8 cellular contexts compared by ENCODE assay signal in the genomic region with DNA sequence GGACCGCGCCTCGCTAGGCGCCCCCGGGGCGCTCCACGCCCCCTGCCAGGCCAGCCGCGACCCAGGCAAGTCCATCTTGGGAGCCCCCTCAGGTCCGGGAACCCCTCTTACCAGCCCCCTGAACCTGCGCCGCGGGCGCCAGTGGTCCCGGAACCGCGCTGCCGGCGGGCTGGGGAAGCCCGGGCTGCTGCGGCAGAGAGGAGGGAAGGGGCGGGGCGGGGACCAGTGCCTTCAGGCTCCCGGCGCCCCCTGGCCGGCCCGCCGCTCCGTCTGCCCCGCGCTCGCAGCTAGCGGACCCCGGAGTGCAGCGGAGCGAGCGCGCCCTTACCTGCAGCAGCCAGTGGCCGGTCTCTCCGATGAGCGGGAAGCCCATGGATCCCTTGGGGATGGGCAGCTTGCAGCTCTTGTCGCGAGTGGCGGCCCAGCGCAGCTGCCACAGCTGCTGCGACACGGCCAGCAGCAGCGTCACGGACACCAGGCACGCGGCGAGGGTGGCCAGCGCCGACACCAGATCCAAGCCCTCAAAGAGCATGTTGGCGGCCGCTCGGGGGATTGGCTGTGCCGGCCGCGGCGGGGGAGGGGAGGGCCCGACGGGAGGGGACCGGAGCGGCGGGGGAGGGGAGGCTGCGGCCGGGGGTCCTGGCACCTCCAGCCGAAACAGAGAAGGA. TPM values are rescaled to one million over a fixed set of nuclear protein-coding genes. Genes with fewer than 3 reads are reported as not detected.
DNase-seq lines count a peak whose midpoint lies in the region; ATAC-seq, FAIRE-seq and TF ChIP-seq lines count a peak whose summit lies in the region.

Gene CYP26B1 (minus strand): TSS at position 560 of the 668 bp plus-strand sequence. CDS start 28 bp downstream, at position 532.

- peaks cover 3 to 25% of the 10 kb centered on the region in 2 donors for H3K4me1 ChIP-seq in kidney (ENCODE audit: control insufficient read depth in 1 of 2, insufficient read depth in 1 of 2, low read depth in 1 of 2, low read length in 2 of 2)

- TF ChIP-seq CTCF in astrocyte of the spinal cord (IDR thresholded peaks at IDR 0.05; ENCODE audit: low read depth, low read length) (no peak), kidney (IDR thresholded peaks at IDR 0.05; ENCODE audit: borderline replicate concordance, extremely low read depth, insufficient read depth) (no peak)

- in situ Hi-C loops in astrocyte of the spinal cord (cut with HindIII; ENCODE audit: low sequenced_read_pairs), result no loop called here

- H3K9ac ChIP-seq in kidney (ENCODE audit: low read length in 2 of 2), result peak within 1 kb of the TSS in 1 of 2 donors; percentile 26

- peak; percentile 26 for DNase-seq in stimulated activated CD4-positive, alpha-beta T cell treated with anti-CD3 and anti-CD28 coated beads, Interleukin-15, amount 100 ng/mL, for 24 hours
- no peak for DNase-seq in stimulated activated CD4-positive, alpha-beta T cell treated with anti-CD3 and anti-CD28 coated beads, Interleukin-2, amount 100 ng/mL, for 48 hours
- DNase-seq in astrocyte of the spinal cord (ENCODE audit: low read depth, low spot score) (no peak), kidney (peak; percentile 79), AML-193 (lab: John Stamatoyannopoulos, UW) (no peak), SW480 (ENCODE audit: low spot score) (no peak)
- DNase-seq in stimulated activated naive CD8-positive, alpha-beta T cell treated with anti-CD3 and anti-CD28 coated beads, Interleukin-15, Interleukin-2, amounts not matched to agents 100 U/mL and 50 U/mL, for 24 hours, result peak; percentile 18

- no peaks in the 10 kb centered on the region for H3K9me3 ChIP-seq in kidney (ENCODE audit: control insufficient read depth in 1 of 2, low read length in 2 of 2)

- no peak for FAIRE-seq in kidney (lab: Jason Lieb, UNC)

- intact Hi-C loops in kidney (cut with DNase I), result loop anchor here (10.0 kb wide), 1 partner anchor 213 kb away; no protein-coding TSS in a partner anchor

- H3K4me3 ChIP-seq in astrocyte of the spinal cord (ENCODE audit: low read depth, low read length), result peak within 1 kb of the TSS; percentile 33
- peak within 1 kb of the TSS; percentile 49 to 63 for H3K4me3 ChIP-seq in kidney (ENCODE audit: low read length in 2 of 2)

- no peak for ATAC-seq in stimulated activated naive CD8-positive, alpha-beta T cell treated with anti-CD3 and anti-CD28 coated beads, Interleukin-15, Interleukin-2, amounts not matched to agents 100 U/mL and 50 U/mL, for 24 hours
- ATAC-seq in HG03432 (IDR thresholded peaks at IDR 0.05; ENCODE audit: unreplicated experiment), result no peak

- H3K36me3 ChIP-seq in kidney (ENCODE audit: control insufficient read depth in 1 of 2, insufficient read depth in 2 of 2, low read length in 2 of 2), result no peaks in the 10 kb centered on the region

- H3K27ac ChIP-seq in kidney (ENCODE audit: low read depth in 2 of 2, low read length in 2 of 2), result no peak within 1 kb of the TSS

RNA-seq across cellular contexts. Expression of gene CYP26B1, which starts in this region (rescaled TPM):
- 2.5 TPM for total RNA-seq in kidney
- 3.1 TPM for polyA plus RNA-seq in kidney (ENCODE audit: insufficient read depth, low read depth, low replicate concordance)

Comparison
In these comparisons a context has a peak if more than half of its experiments do, and no peak if none do; other contexts are left out.
1. DNase-seq: peak in stimulated activated CD4-positive, alpha-beta T cell treated with anti-CD3 and anti-CD28 coated beads, Interleukin-15, amount 100 ng/mL, for 24 hours (single experiment), kidney (single experiment) and stimulated activated naive CD8-positive, alpha-beta T cell treated with anti-CD3 and anti-CD28 coated beads, Interleukin-15, Interleukin-2, amounts not matched to agents 100 U/mL and 50 U/mL, for 24 hours (single experiment); none in stimulated activated CD4-positive, alpha-beta T cell treated with anti-CD3 and anti-CD28 coated beads, Interleukin-2, amount 100 ng/mL, for 48 hours (0 of 2), astrocyte of the spinal cord (single experiment), AML-193 (0 of 2) and SW480 (single experiment).